Comparison of ENCODE assay signal across 1 cellular context in the genomic region with DNA sequence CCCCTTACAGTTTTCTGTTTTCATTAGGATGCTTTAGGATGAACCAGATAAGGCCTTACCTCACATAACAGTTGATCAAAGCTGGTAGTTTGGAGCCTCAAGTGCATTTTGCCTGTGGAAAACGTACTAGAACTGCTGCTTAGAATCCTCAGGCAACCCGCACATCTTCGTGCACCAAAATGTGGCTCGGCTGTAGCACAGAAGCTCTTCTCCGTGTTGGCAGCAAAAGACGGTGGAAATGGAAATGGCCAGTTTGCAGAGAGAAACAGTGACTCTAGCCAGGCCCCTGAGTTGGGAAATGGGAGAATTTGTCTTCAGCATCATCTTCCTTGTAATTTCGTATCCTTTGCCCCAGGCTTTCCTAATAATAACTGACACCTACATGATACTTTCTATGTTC.
TF ChIP-seq lines count a peak whose summit lies in the region.

No MANE protein-coding gene starts in this region.

TF ChIP-seq in SK-N-SH treated with all-trans-retinoic acid at 6 μM for 48 hours, 23 proteins besides CTCF, POLR2A, EP300 and RAD21 (continued from another document):
- no peak for TF ChIP-seq BACH2 (CRISPR knock-in tag; IDR thresholded peaks at IDR 0.05; ENCODE audit: borderline replicate concordance)
- TF ChIP-seq ZFP30 (CRISPR knock-in tag; IDR thresholded peaks at IDR 0.05): no peak
- no peak for TF ChIP-seq GLIS3 (CRISPR knock-in tag; IDR thresholded peaks at IDR 0.05)
- no peak for TF ChIP-seq ZFP3 (CRISPR knock-in tag; IDR thresholded peaks at IDR 0.05)
- TF ChIP-seq, protein P1, sequence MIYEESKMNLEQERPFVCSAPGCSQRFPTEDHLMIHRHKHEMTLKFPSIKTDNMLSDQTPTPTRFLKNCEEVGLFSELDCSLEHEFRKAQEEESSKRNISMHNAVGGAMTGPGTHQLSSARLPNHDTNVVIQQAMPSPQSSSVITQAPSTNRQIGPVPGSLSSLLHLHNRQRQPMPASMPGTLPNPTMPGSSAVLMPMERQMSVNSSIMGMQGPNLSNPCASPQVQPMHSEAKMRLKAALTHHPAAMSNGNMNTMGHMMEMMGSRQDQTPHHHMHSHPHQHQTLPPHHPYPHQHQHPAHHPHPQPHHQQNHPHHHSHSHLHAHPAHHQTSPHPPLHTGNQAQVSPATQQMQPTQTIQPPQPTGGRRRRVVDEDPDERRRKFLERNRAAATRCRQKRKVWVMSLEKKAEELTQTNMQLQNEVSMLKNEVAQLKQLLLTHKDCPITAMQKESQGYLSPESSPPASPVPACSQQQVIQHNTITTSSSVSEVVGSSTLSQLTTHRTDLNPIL (CRISPR knock-in tag; IDR thresholded peaks at IDR 0.05; ENCODE audit: low read depth): no peak
TF ChIP-seq in SK-N-SH treated with all-trans-retinoic acid at 6 μM for 48 hours: peak in this region for 0.
